ENCODE assay signal across 25 cellular contexts in the genomic region with DNA sequence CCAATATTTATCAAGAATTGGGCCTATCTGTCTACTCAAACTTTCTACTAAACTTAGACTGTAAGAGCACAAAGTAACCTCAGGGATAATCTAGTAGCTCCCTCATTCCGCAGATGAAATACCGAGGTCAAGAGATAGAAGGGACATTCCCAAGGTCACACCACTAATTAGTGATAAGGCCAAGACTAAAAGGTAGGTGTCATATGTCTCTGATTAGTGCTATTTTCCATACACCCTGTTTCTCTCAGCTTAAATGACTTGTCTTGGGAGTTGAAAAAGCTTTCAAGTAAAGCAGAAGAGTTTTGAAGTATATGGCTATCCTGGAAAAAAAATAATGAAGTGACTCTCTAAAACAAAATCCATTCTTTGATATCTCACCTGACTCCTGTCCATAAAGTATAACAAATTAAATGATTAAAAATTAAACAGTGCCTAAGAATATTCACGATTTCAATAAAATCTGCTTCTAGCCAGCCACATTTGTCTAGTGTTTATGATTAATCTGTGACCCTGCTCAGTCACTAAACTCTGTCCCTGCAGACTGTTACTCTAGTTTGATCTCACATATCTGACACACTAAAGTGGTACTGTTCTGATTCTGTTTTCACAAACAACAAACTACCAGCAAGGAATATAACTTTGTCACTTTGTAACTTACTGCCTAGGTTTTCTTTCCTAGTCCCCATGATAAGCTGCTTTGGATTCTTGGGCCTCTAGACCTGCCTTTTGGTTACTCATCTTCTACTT. TPM values are rescaled to one million over a fixed set of nuclear protein-coding genes. Genes with fewer than 3 reads are reported as not detected.
DNase-seq lines count a peak whose midpoint lies in the region; ATAC-seq, FAIRE-seq and TF ChIP-seq lines count a peak whose summit lies in the region.
"Had no signal": no experiment of that assay in that cellular context is flagged by ENCODE, and none has a peak within 500 bp of the region (broad histone marks: within the 10 kb centered on the region; RNA-seq: fewer than 3 reads in every experiment).

No MANE protein-coding gene starts in this region.

- H3K4me1 Mint-ChIP-seq in activated T-helper 2 cell treated with anti-CD3 and anti-CD28 coated beads, Interferon-gamma antibody, Interleukin-2, Interleukin-4, amounts not matched to agents 10 μg/mL and 5 μg/mL and 100 μg/mL, durations not matched to agents 14 hours and 24 hours and 36 hours (ENCODE audit: low read depth) = peaks cover 61% of the 10 kb centered on the region
- peaks cover 23 to 70% (median 53%) of the 10 kb centered on the region in 7 donors for H3K4me1 Mint-ChIP-seq in naive thymus-derived CD4-positive, alpha-beta T cell
- no peaks in the 10 kb centered on the region for H3K4me1 Mint-ChIP-seq in H9

- H3K18ac ChIP-seq in H9 (ENCODE audit: insufficient read length, low read depth, low read length) = no peak overlapping the region

- H4K91ac ChIP-seq in H9 (ENCODE audit: insufficient read length, low read depth, low read length) = no peak overlapping the region

- H2BK20ac ChIP-seq in H9 (ENCODE audit: low read depth, low read length, poor library complexity, severe bottlenecking) = no peak overlapping the region

- POLR2A ChIA-PET in naive thymus-derived CD4-positive, alpha-beta T cell (lab: Charles Lee) = interaction anchor here (0.6 to 8.0 kb wide), 17 partner anchors 9 to 117 kb away, joined by 3 to 93 read pairs (median 4); a partner anchor contains a TSS

- H3K56ac ChIP-seq in H9 (ENCODE audit: insufficient read length, low read depth, low read length) = no peak overlapping the region

- H3K4me3 ChIP-seq in naive thymus-derived CD4-positive, alpha-beta T cell (ENCODE audit: low read length) = peak overlapping the region; percentile 57
- no peak overlapping the region for H3K4me3 ChIP-seq in transverse colon
- H3K4me3 ChIP-seq: BLaER1 treated with 17β-estradiol and CSF1 and Interleukin-3, amounts not matched to agents 10 nM and 100 nM; cardiac muscle cell; esophagus muscularis mucosa; gastroesophageal sphincter; vagina had no signal

- H4K8ac ChIP-seq in H9 (replicated peaks; ENCODE audit: insufficient read length, low read depth, low read length) = no peak overlapping the region

- H3K4ac ChIP-seq in H9 (ENCODE audit: low read depth, low read length) = no peak overlapping the region

- peak; percentile 72 for FAIRE-seq in GM12891 (lab: Jason Lieb, UNC)
- FAIRE-seq: small intestine had no signal

- peak overlapping the region; percentile 52 for H3K4me3 Mint-ChIP-seq in activated T-helper 2 cell treated with anti-CD3 and anti-CD28 coated beads, Interferon-gamma antibody, Interleukin-2, Interleukin-4, amounts not matched to agents 10 μg/mL and 5 μg/mL and 100 μg/mL, durations not matched to agents 14 hours and 24 hours and 36 hours (ENCODE audit: low read depth)
- H3K4me3 Mint-ChIP-seq in naive thymus-derived CD4-positive, alpha-beta T cell = peak overlapping the region; percentile 26 to 94 (median 84)
- no peak overlapping the region for H3K4me3 Mint-ChIP-seq in H9

- no peak for DNase-seq in activated CD4-positive, CD25-positive, alpha-beta regulatory T cell treated with anti-CD3 and anti-CD28 coated beads, Interleukin-2, amount 50 U/mL, for 72 hours
- no peak for DNase-seq in GM12891 (ENCODE audit: insufficient read length, low spot score)
- DNase-seq in activated T-helper 2 cell treated with anti-CD3 and anti-CD28 coated beads, Interferon-gamma antibody, Interleukin-2, Interleukin-4, amounts not matched to agents 10 μg/mL and 5 μg/mL and 100 μg/mL, durations not matched to agents 14 hours and 24 hours and 36 hours (ENCODE audit: low spot score) = no peak
- no peak for DNase-seq in naive thymus-derived CD4-positive, alpha-beta T cell
- no peak for DNase-seq in H9
- DNase-seq in C1 segment of cervical spinal cord (lab: John Stamatoyannopoulos, UW) = no peak
- DNase-seq in transverse colon = no peak
- DNase-seq: activated CD8-positive, alpha-beta memory T cell treated with anti-CD3 and anti-CD28 coated beads, Interleukin-2, amount 50 U/mL, for 4 hours; midbrain; MM.1S; NCI-H1694; NCI-H748 treated with DMSO at 0.1 percent for 48 hours; small intestine; stimulated activated CD4-positive, alpha-beta T cell treated with anti-CD3 and anti-CD28 coated beads, Interleukin-4, amount 100 ng/mL, for 1 hour; WERI-Rb-1 had no signal

- no peaks in the 10 kb centered on the region for H3K9me3 Mint-ChIP-seq in activated T-helper 2 cell treated with anti-CD3 and anti-CD28 coated beads, Interferon-gamma antibody, Interleukin-2, Interleukin-4, amounts not matched to agents 10 μg/mL and 5 μg/mL and 100 μg/mL, durations not matched to agents 14 hours and 24 hours and 36 hours
- H3K9me3 Mint-ChIP-seq in naive thymus-derived CD4-positive, alpha-beta T cell = peaks cover 0 to 2% (median 0%) of the 10 kb centered on the region in 11 donors
- H3K9me3 Mint-ChIP-seq in H9 = peaks cover 44 to 56% of the 10 kb centered on the region in 2 experiments

- peak; percentile 68 to 72 for ATAC-seq in activated CD4-positive, CD25-positive, alpha-beta regulatory T cell treated with anti-CD3 and anti-CD28 coated beads, Interleukin-2, amount 50 U/mL, for 24 hours
- no peak for ATAC-seq in naive thymus-derived CD4-positive, alpha-beta T cell
- ATAC-seq: gastroesophageal sphincter, Right ventricle myocardium inferior had no signal

- no peaks in the 10 kb centered on the region for H3K27me3 Mint-ChIP-seq in activated T-helper 2 cell treated with anti-CD3 and anti-CD28 coated beads, Interferon-gamma antibody, Interleukin-2, Interleukin-4, amounts not matched to agents 10 μg/mL and 5 μg/mL and 100 μg/mL, durations not matched to agents 14 hours and 24 hours and 36 hours (ENCODE audit: low read depth)
- no peaks in the 10 kb centered on the region for H3K27me3 Mint-ChIP-seq in naive thymus-derived CD4-positive, alpha-beta T cell
- H3K27me3 Mint-ChIP-seq in H9 (ENCODE audit: low read depth) = no peaks in the 10 kb centered on the region

- peak overlapping the region; percentile 87 for H3K27ac Mint-ChIP-seq in activated T-helper 2 cell treated with anti-CD3 and anti-CD28 coated beads, Interferon-gamma antibody, Interleukin-2, Interleukin-4, amounts not matched to agents 10 μg/mL and 5 μg/mL and 100 μg/mL, durations not matched to agents 14 hours and 24 hours and 36 hours
- peak overlapping the region; percentile 69 to 98 (median 95) for H3K27ac Mint-ChIP-seq in naive thymus-derived CD4-positive, alpha-beta T cell
- H3K27ac Mint-ChIP-seq in H9 = no peak overlapping the region

- H3T11ph ChIP-seq in H9 (ENCODE audit: low read length) = no peak overlapping the region

- H2AFZ ChIP-seq in H9 (ENCODE audit: low read length) = no peak overlapping the region

- peaks cover 0 to 6% (median 0%) of the 10 kb centered on the region in 3 experiments for H3K36me3 ChIP-seq in naive thymus-derived CD4-positive, alpha-beta T cell (ENCODE audit: control insufficient read depth in 2 of 3, insufficient read depth in 3 of 3, low read length in 3 of 3)
- no peaks in the 10 kb centered on the region for H3K36me3 ChIP-seq in transverse colon
- H3K36me3 ChIP-seq: BLaER1 treated with 17β-estradiol and CSF1 and Interleukin-3, amounts not matched to agents 10 nM and 100 nM; cardiac muscle cell; esophagus muscularis mucosa; gastroesophageal sphincter; vagina; WERI-Rb-1 had no signal

- WGBS in H9 (ENCODE audit: extremely low coverage, insufficient read length, low lambda C conversion rate) = no CpG with 5 or more reads among the region's 3 CpGs
- 53 to 63% methylated on average over 3 of the region's 3 CpGs for WGBS in transverse colon (ENCODE audit: low coverage in 1 of 2), 2 donors

- TF ChIP-seq POLR2A in GM12891 (IDR thresholded peaks at IDR 0.05; ENCODE audit: low read depth, low read length) (no peak), transverse colon (IDR thresholded peaks at IDR 0.05) (no peak)

- CTCF ChIA-PET in naive thymus-derived CD4-positive, alpha-beta T cell (lab: Charles Lee) = interaction anchor here (0.5 to 1.9 kb wide), 6 partner anchors 9 to 115 kb away, joined by 3 to 7 read pairs (median 4); no protein-coding TSS in a partner anchor

- no peaks in the 10 kb centered on the region for H3K79me2 ChIP-seq in H9 (ENCODE audit: insufficient read depth, low read length)

- H3K27ac ChIP-seq in naive thymus-derived CD4-positive, alpha-beta T cell (ENCODE audit: low read depth, low read length) = peak overlapping the region; percentile 85
- H3K27ac ChIP-seq in H9 (ENCODE audit: insufficient read length, low read depth, low read length) = no peak overlapping the region
- H3K27ac ChIP-seq in transverse colon = no peak overlapping the region
- H3K27ac ChIP-seq: BLaER1 treated with 17β-estradiol and CSF1 and Interleukin-3, amounts not matched to agents 10 nM and 100 nM; cardiac muscle cell; esophagus muscularis mucosa; gastroesophageal sphincter; HL-60; vagina; WERI-Rb-1 had no signal

- H3K23me2 ChIP-seq in H9 (ENCODE audit: insufficient read length, low read depth, low read length, poor library complexity, severe bottlenecking) = no peaks in the 10 kb centered on the region

- H3K14ac ChIP-seq in H9 (ENCODE audit: insufficient read depth, low read length) = no peak overlapping the region

- no peaks in the 10 kb centered on the region for H3K9me3 ChIP-seq in naive thymus-derived CD4-positive, alpha-beta T cell (ENCODE audit: control insufficient read depth in 2 of 3, low read length in 3 of 3)
- H3K9me3 ChIP-seq in H9 (ENCODE audit: control insufficient read depth, low read depth, low read length) (peaks cover 25% of the 10 kb centered on the region), transverse colon (no peaks in the 10 kb centered on the region)
- H3K9me3 ChIP-seq: BLaER1 treated with 17β-estradiol and CSF1 and Interleukin-3, amounts not matched to agents 10 nM and 100 nM; esophagus muscularis mucosa; gastroesophageal sphincter; vagina had no signal

- H2BK12ac ChIP-seq in H9 (ENCODE audit: insufficient read length, low read depth, low read length) = no peak overlapping the region

- TF ChIP-seq CTCF in H9 (conservative IDR thresholded peaks at IDR 0.05) (no peak), transverse colon (IDR thresholded peaks at IDR 0.05) (no peak)

- H3K27me3 ChIP-seq in naive thymus-derived CD4-positive, alpha-beta T cell (ENCODE audit: control insufficient read depth in 2 of 2, insufficient read depth in 2 of 2, low read length in 2 of 2) = no peaks in the 10 kb centered on the region
- H3K27me3 ChIP-seq in H9 (ENCODE audit: insufficient read depth, low read length) = no peaks in the 10 kb centered on the region
- no peaks in the 10 kb centered on the region for H3K27me3 ChIP-seq in transverse colon
- H3K27me3 ChIP-seq: cardiac muscle cell, esophagus muscularis mucosa, gastroesophageal sphincter, vagina had no signal

- no peak overlapping the region for H3K23ac ChIP-seq in H9 (ENCODE audit: insufficient read length, low read depth, low read length)

- no peak overlapping the region for H2AK5ac ChIP-seq in H9 (ENCODE audit: insufficient read length, low read length)

- no peak overlapping the region for H3K9ac ChIP-seq in H9 (ENCODE audit: extremely low read depth, insufficient read length, low read length)
- H3K9ac ChIP-seq: BLaER1 treated with 17β-estradiol and CSF1 and Interleukin-3, amounts not matched to agents 10 nM and 100 nM had no signal

- no peak overlapping the region for H3K4me2 ChIP-seq in H9 (ENCODE audit: insufficient read depth, insufficient read length, low read length)
- H3K4me2 ChIP-seq: BLaER1 treated with 17β-estradiol and CSF1 and Interleukin-3, amounts not matched to agents 10 nM and 100 nM had no signal

- no peak overlapping the region for H2BK5ac ChIP-seq in H9 (ENCODE audit: insufficient read length, low read length)

- H2BK15ac ChIP-seq in H9 (ENCODE audit: low read depth, low read length) = no peak overlapping the region

- H3K4me1 ChIP-seq in naive thymus-derived CD4-positive, alpha-beta T cell (ENCODE audit: control insufficient read depth in 2 of 2, insufficient read depth in 2 of 2, low read length in 2 of 2) = peaks cover 14 to 36% of the 10 kb centered on the region in 2 donors
- no peaks in the 10 kb centered on the region for H3K4me1 ChIP-seq in H9 (ENCODE audit: insufficient read depth, low read length)
- H3K4me1 ChIP-seq in transverse colon = no peaks in the 10 kb centered on the region
- H3K4me1 ChIP-seq: esophagus muscularis mucosa, gastroesophageal sphincter, vagina had no signal

- no peak overlapping the region for H2BK120ac ChIP-seq in H9 (ENCODE audit: low read depth, low read length, poor library complexity, severe bottlenecking)

- H3K79me1 ChIP-seq in H9 (ENCODE audit: insufficient read depth, low read depth, low read length, poor library complexity, severe bottlenecking) = no peaks in the 10 kb centered on the region

- no peaks in the 10 kb centered on the region for H4K20me1 ChIP-seq in H9 (ENCODE audit: control insufficient read depth, insufficient read depth, insufficient read length)
- H4K20me1 ChIP-seq: BLaER1 treated with 17β-estradiol and CSF1 and Interleukin-3, amounts not matched to agents 10 nM and 100 nM had no signal

- in situ Hi-C loops in transverse colon (cut with MboI; ENCODE audit: low pct_ligation_motif_present in 1 of 4, low pct_unique_long_range_greater_than_20kb in 1 of 4, low sequenced_read_pairs in 3 of 4) = no loop called here

- intact Hi-C loops in activated T-helper 2 cell treated with anti-CD3 and anti-CD28 coated beads, Interferon-gamma antibody, Interleukin-2, Interleukin-4, amounts not matched to agents 10 μg/mL and 5 μg/mL and 100 μg/mL, durations not matched to agents 14 hours and 24 hours and 36 hours (cut with micrococcal nuclease) = loop anchor here (1.0 to 5.0 kb wide), 2 partner anchors 7 to 627 kb away; no protein-coding TSS in a partner anchor
- intact Hi-C loops in naive thymus-derived CD4-positive, alpha-beta T cell (cut with micrococcal nuclease) = loop anchor here (1.0 to 5.0 kb wide), 2 partner anchors 7 to 827 kb away; a partner anchor contains a TSS
- intact Hi-C loops in transverse colon (cut with DNase I; ENCODE audit: low total_unique reads) = no loop called here

- peaks cover 37% of the 10 kb centered on the region for H3K36me3 Mint-ChIP-seq in activated T-helper 2 cell treated with anti-CD3 and anti-CD28 coated beads, Interferon-gamma antibody, Interleukin-2, Interleukin-4, amounts not matched to agents 10 μg/mL and 5 μg/mL and 100 μg/mL, durations not matched to agents 14 hours and 24 hours and 36 hours (ENCODE audit: low read depth)
- H3K36me3 Mint-ChIP-seq in naive thymus-derived CD4-positive, alpha-beta T cell = peaks cover 4 to 32% (median 7%) of the 10 kb centered on the region in 5 donors
- no peaks in the 10 kb centered on the region; a peak in 3 of 7 replicates for H3K36me3 Mint-ChIP-seq in H9 (ENCODE audit: insufficient read depth in 1 of 3, low read depth in 3 of 3)

- TF ChIP-seq EP300 in transverse colon (IDR thresholded peaks at IDR 0.05; ENCODE audit: low read depth) = no peak

- H4K5ac ChIP-seq in H9 (ENCODE audit: insufficient read length, low read depth, low read length) = no peak overlapping the region

RNA-seq across cellular contexts. Expression of a gene that starts 10.3 kb away (rescaled TPM):
- polyA plus RNA-seq in GM12891 (2012; ENCODE audit: low read depth, missing spikeins) = 1.1 TPM
- 9.2 and 10.1 TPM in 2 replicates for total RNA-seq in activated T-helper 2 cell treated with anti-CD3 and anti-CD28 coated beads, Interferon-gamma antibody, Interleukin-2, Interleukin-4, amounts not matched to agents 10 μg/mL and 5 μg/mL and 100 μg/mL, durations not matched to agents 14 hours and 24 hours and 36 hours
- 10 to 100 TPM; 34.5 to 77.7 (median 39.9) TPM for total RNA-seq in naive thymus-derived CD4-positive, alpha-beta T cell
- polyA plus RNA-seq in naive thymus-derived CD4-positive, alpha-beta T cell = 1 to 10 TPM; 6.6 to 8.5 TPM
- total RNA-seq in H9 (2021) (not detected in 2 replicates), transverse colon (1 to 10 TPM in 3 of 4 donors, not detected in 1; 1.2 to 8.8 (median 3.8) TPM)
- total RNA-seq: A172, cardiac muscle cell, pulmonary artery endothelial cell had no signal
- polyA plus RNA-seq: cardiac muscle cell had no signal

Comparison
In these comparisons a context has a peak if more than half of its experiments do, and no peak if none do; other contexts are left out.
1. H3K27ac Mint-ChIP-seq: peak in activated T-helper 2 cell treated with anti-CD3 and anti-CD28 coated beads, Interferon-gamma antibody, Interleukin-2, Interleukin-4, amounts not matched to agents 10 μg/mL and 5 μg/mL and 100 μg/mL, durations not matched to agents 14 hours and 24 hours and 36 hours (single experiment) and naive thymus-derived CD4-positive, alpha-beta T cell (9 of 9); none in H9 (0 of 3).
2. H3K4me3 Mint-ChIP-seq: peak in activated T-helper 2 cell treated with anti-CD3 and anti-CD28 coated beads, Interferon-gamma antibody, Interleukin-2, Interleukin-4, amounts not matched to agents 10 μg/mL and 5 μg/mL and 100 μg/mL, durations not matched to agents 14 hours and 24 hours and 36 hours (single experiment) and naive thymus-derived CD4-positive, alpha-beta T cell (10 of 10); none in H9 (0 of 2).